12 cellular contexts compared by ENCODE assay signal in genomic region chr16:68233085-68233834, GRCh38. TPM values are rescaled to one million over a fixed set of nuclear protein-coding genes. Genes with fewer than 3 reads are reported as not detected.
DNase-seq lines count a peak whose midpoint lies in the region; ATAC-seq, FAIRE-seq and TF ChIP-seq lines count a peak whose summit lies in the region.
"Had no signal": no experiment of that assay in that cellular context is flagged by ENCODE, and none has a peak within 500 bp of the region (broad histone marks: within the 10 kb centered on the region; RNA-seq: fewer than 3 reads in every experiment).

No MANE protein-coding gene starts in this region.

- H3K4me3 Mint-ChIP-seq in activated CD4-positive, alpha-beta T cell treated with anti-CD3 and anti-CD28 coated beads, Interleukin-2, amount 10 ng/mL, durations not matched to agents 24 days and 14 days, result no peak overlapping the region
- H3K4me3 Mint-ChIP-seq: stimulated activated naive CD8-positive, alpha-beta T cell treated with anti-CD3 and anti-CD28 coated beads, Interleukin-15, Interleukin-2, amounts not matched to agents 100 ng/mL and 50 ng/mL, for 24 hours had no signal

- 82% methylated on average over 4 of the region's 5 CpGs for WGBS in K562 (ENCODE audit: insufficient coverage, low coverage, missing lambda C conversion rate)
- no CpG with 5 or more reads among the region's 5 CpGs for WGBS in mesendoderm (ENCODE audit: extremely low coverage, insufficient coverage, low lambda C conversion rate)
- WGBS in thymus, result 89% methylated on average over 5 of the region's 5 CpGs

- no peak overlapping the region for H2BK5ac ChIP-seq in mesendoderm (ENCODE audit: low read length)

- no peak for TF ChIP-seq RAD21 in K562 (CRISPR knock-in tag; conservative IDR thresholded peaks at IDR 0.05 in 1 of 2, IDR thresholded peaks at IDR 0.05 in 1 of 2)

- DNase-seq in activated CD4-positive, alpha-beta T cell treated with anti-CD3 and anti-CD28 coated beads, Interleukin-2, amount 10 ng/mL, durations not matched to agents 24 days and 14 days, result peak; percentile 59
- no peak for DNase-seq in activated CD4-positive, alpha-beta T cell treated with anti-CD3 and anti-CD28 coated beads, Interleukin-2, amount 50 U/mL, for 4 hours
- no peak for DNase-seq in K562 (ENCODE audit: extremely low read depth in 1 of 4, low spot score in 3 of 4)
- no peak for DNase-seq in mesendoderm
- DNase-seq in mucosa of descending colon, result no peak
- DNase-seq in stimulated activated CD4-positive, alpha-beta T cell treated with anti-CD3 and anti-CD28 coated beads, Interleukin-12 subunit alpha, Interleukin-12 subunit beta, amount 100 ng/mL, for 4 hours, result no peak
- DNase-seq: ACHN, NCI-H1694 treated with DMSO at 0.1 percent for 48 hours, T1000 had no signal

- H3K79me2 ChIP-seq in K562 (ENCODE audit: control insufficient read depth, insufficient read depth, low read length) (no peaks in the 10 kb centered on the region; the same call in 2 of the 3 replicates), mesendoderm (ENCODE audit: control insufficient read depth, insufficient read depth, low read length) (peaks cover 4% of the 10 kb centered on the region)

- in situ Hi-C loops in K562 (cut with MboI), result no loop called here

- no peak overlapping the region for H3K4me3 ChIP-seq in K562
- no peak overlapping the region for H3K4me3 ChIP-seq in mesendoderm (ENCODE audit: low read length)
- no peak overlapping the region for H3K4me3 ChIP-seq in thymus (ENCODE audit: low read length)
- H3K4me3 ChIP-seq in mucosa of descending colon, result no peak overlapping the region

- H3K9me3 ChIP-seq in K562 (replicated peaks; ENCODE audit: control insufficient read depth, insufficient read depth, low read depth, low read length) (peaks cover 5% of the 10 kb centered on the region), thymus (ENCODE audit: control insufficient read depth) (no peaks in the 10 kb centered on the region), mucosa of descending colon (no peaks in the 10 kb centered on the region)

- H3K18ac ChIP-seq in mesendoderm (ENCODE audit: low read length), result no peak overlapping the region

- H3K4me2 ChIP-seq in K562 (ENCODE audit: insufficient read depth, low read length) (no peak overlapping the region), mesendoderm (ENCODE audit: low read length) (no peak overlapping the region)

- BruUV-seq in K562 (replicated peaks; lab: Mats Ljungman, UMichigan), result no TSS peak

- H3K9ac ChIP-seq in K562 (ENCODE audit: insufficient read depth in 1 of 2, low read depth in 2 of 2, low read length in 2 of 2) (no peak overlapping the region), mesendoderm (ENCODE audit: low read length) (no peak overlapping the region)

- 0 out of 2 replicates have a peak, but pooled peaks have one; percentile 35 for TF ChIP-seq POLR2A in K562 (conservative IDR thresholded peaks at IDR 0.05)

- peaks cover 2% of the 10 kb centered on the region for H3K79me1 ChIP-seq in mesendoderm (ENCODE audit: low read length)

- no peaks in the 10 kb centered on the region for H3K9me1 ChIP-seq in K562 (ENCODE audit: control insufficient read depth, insufficient read depth, low read length)

- H3K56ac ChIP-seq in mesendoderm (ENCODE audit: low read length), result peak overlapping the region; percentile 18

- peaks cover 36% of the 10 kb centered on the region for H3K4me1 Mint-ChIP-seq in activated CD4-positive, alpha-beta T cell treated with anti-CD3 and anti-CD28 coated beads, Interleukin-2, amount 10 ng/mL, durations not matched to agents 24 days and 14 days

- TF ChIP-seq CTCF in K562 (IDR thresholded peaks at IDR 0.05 in 2 of 3, conservative IDR thresholded peaks at IDR 0.05 in 1 of 3; ENCODE audit: insufficient read depth in 2 of 3, low read depth in 1 of 3, low read length in 3 of 3) (no peak), mucosa of descending colon (IDR thresholded peaks at IDR 0.05) (no peak)

- H4K5ac ChIP-seq in mesendoderm (ENCODE audit: low read length), result no peak overlapping the region

- peak overlapping the region; percentile 14 for H3K27ac Mint-ChIP-seq in activated CD4-positive, alpha-beta T cell treated with anti-CD3 and anti-CD28 coated beads, Interleukin-2, amount 10 ng/mL, durations not matched to agents 24 days and 14 days

- H3K27me3 Mint-ChIP-seq in activated CD4-positive, alpha-beta T cell treated with anti-CD3 and anti-CD28 coated beads, Interleukin-2, amount 10 ng/mL, durations not matched to agents 24 days and 14 days, result peaks cover 2% of the 10 kb centered on the region
- H3K27me3 Mint-ChIP-seq: stimulated activated naive CD8-positive, alpha-beta T cell treated with anti-CD3 and anti-CD28 coated beads, Interleukin-15, Interleukin-2, amounts not matched to agents 100 ng/mL and 50 ng/mL, for 24 hours had no signal

- no peak overlapping the region for H3K23ac ChIP-seq in mesendoderm (ENCODE audit: low read length)

- no peak for TF ChIP-seq EP300 in K562 (IDR thresholded peaks at IDR 0.05; ENCODE audit: low read length)

- H4K8ac ChIP-seq in mesendoderm (ENCODE audit: low read depth, low read length), result no peak overlapping the region

- H3K27ac ChIP-seq in K562 (ENCODE audit: extremely low read depth, low read depth, low read length) (no peak overlapping the region), mesendoderm (ENCODE audit: low read depth, low read length) (no peak overlapping the region), thymus (ENCODE audit: low read depth) (peak overlapping the region; percentile 43)

- H3K4me1 ChIP-seq in K562 (replicated peaks in 1 of 2; ENCODE audit: control insufficient read depth in 2 of 2, insufficient read depth in 2 of 2, low read length in 2 of 2), result peaks cover 0 to 19% of the 10 kb centered on the region in 2 experiments; a peak in 1 of 5 replicates
- peaks cover 4% of the 10 kb centered on the region for H3K4me1 ChIP-seq in mesendoderm (ENCODE audit: control insufficient read depth, low read depth, low read length)
- peaks cover 54% of the 10 kb centered on the region for H3K4me1 ChIP-seq in thymus (ENCODE audit: control insufficient read depth, insufficient read depth, low read length)
- H3K4me1 ChIP-seq in mucosa of descending colon (ENCODE audit: low read depth), result peaks cover 15% of the 10 kb centered on the region

- H2BK120ac ChIP-seq in mesendoderm (ENCODE audit: low read depth, low read length), result no peak overlapping the region

- CTCF ChIA-PET in K562 (lab: Yijun Ruan, JAX; ENCODE audit: low intra/inter-chr PET ratio), result no interaction called here

- no peak overlapping the region for H2BK15ac ChIP-seq in mesendoderm (replicated peaks; ENCODE audit: low read depth)

- POLR2A ChIA-PET in K562 (lab: Yijun Ruan, JAX), result interaction anchor here (0.5 to 0.7 kb wide), 4 partner anchors 15 to 1061 kb away, joined by 3 to 4 read pairs (median 3); no protein-coding TSS in a partner anchor

- no peak overlapping the region for H3K4ac ChIP-seq in mesendoderm (ENCODE audit: low read depth, low read length)

- peaks cover 36% of the 10 kb centered on the region; the same call in 2 of the 3 replicates for H3K36me3 ChIP-seq in K562 (ENCODE audit: control insufficient read depth, insufficient read depth, low read length)
- no peaks in the 10 kb centered on the region for H3K36me3 ChIP-seq in mesendoderm (ENCODE audit: control insufficient read depth, insufficient read depth, low read length)
- peaks cover 28% of the 10 kb centered on the region for H3K36me3 ChIP-seq in thymus (ENCODE audit: control insufficient read depth, insufficient read depth)
- peaks cover 3% of the 10 kb centered on the region for H3K36me3 ChIP-seq in mucosa of descending colon (ENCODE audit: low read depth)

- intact Hi-C loops in activated CD4-positive, alpha-beta T cell treated with anti-CD3 and anti-CD28 coated beads, Interleukin-2, amount 10 ng/mL, durations not matched to agents 24 days and 14 days (cut with micrococcal nuclease), result no loop called here
- intact Hi-C loops in K562 (cut with micrococcal nuclease), result no loop called here
- intact Hi-C loops in mucosa of descending colon (cut with DNase I, micrococcal nuclease), result no loop called here

- ATAC-seq in K562 (no peak), mucosa of descending colon (no peak), GM18861 (IDR thresholded peaks at IDR 0.05; ENCODE audit: unreplicated experiment) (no peak)

- no peaks in the 10 kb centered on the region for H3K9me3 Mint-ChIP-seq in activated CD4-positive, alpha-beta T cell treated with anti-CD3 and anti-CD28 coated beads, Interleukin-2, amount 10 ng/mL, durations not matched to agents 24 days and 14 days
- H3K9me3 Mint-ChIP-seq: stimulated activated naive CD8-positive, alpha-beta T cell treated with anti-CD3 and anti-CD28 coated beads, Interleukin-15, Interleukin-2, amounts not matched to agents 100 ng/mL and 50 ng/mL, for 24 hours had no signal

- no peak overlapping the region for H2AK5ac ChIP-seq in mesendoderm (ENCODE audit: low read length)

- H3K27me3 ChIP-seq in K562 (ENCODE audit: control insufficient read depth in 2 of 2, insufficient read depth in 2 of 2, low read length in 2 of 2) (no peaks in the 10 kb centered on the region), mesendoderm (ENCODE audit: insufficient read depth, low read length, poor library complexity) (no peaks in the 10 kb centered on the region), thymus (ENCODE audit: control insufficient read depth, insufficient read depth) (no peaks in the 10 kb centered on the region)

- peak; percentile 23 for FAIRE-seq in K562 (lab: Jason Lieb, UNC)

- H4K20me1 ChIP-seq in K562 (replicated peaks; ENCODE audit: control insufficient read depth, insufficient read depth, low read length), result no peaks in the 10 kb centered on the region; the same call in 1 of the 2 replicates

- H2AFZ ChIP-seq in K562 (ENCODE audit: low read depth, low read length), result no peak overlapping the region

- H3K36me3 Mint-ChIP-seq in activated CD4-positive, alpha-beta T cell treated with anti-CD3 and anti-CD28 coated beads, Interleukin-2, amount 10 ng/mL, durations not matched to agents 24 days and 14 days (ENCODE audit: low read depth), result peaks cover 15% of the 10 kb centered on the region

RNA-seq across cellular contexts. Expression of gene ESRP2, which starts 2.7 kb away (rescaled TPM):
- 0.07 and 0.09 TPM in 2 replicates for total RNA-seq in activated CD4-positive, alpha-beta T cell treated with anti-CD3 and anti-CD28 coated beads, Interleukin-2, amount 10 ng/mL, durations not matched to agents 24 days and 14 days
- 0.39 TPM in 1 of 2 replicates, not detected in the other for total RNA-seq in K562 (2011; cell fraction: chromatin; rRNA removed; ENCODE audit: low replicate concordance)
- not detected in 2 replicates for total RNA-seq in K562 (2011; cell fraction: nucleolus; rRNA removed)
- total RNA-seq in K562 (2011; cell fraction: nucleoplasm; rRNA removed), result not detected in 2 replicates
- total RNA-seq in K562 (2014; rRNA removed) (0.05 TPM in 1 of 2 replicates, not detected in the other), K562 (2014; rRNA removed; fragmentation: Illumina TruSeq; extraction: Trizol) (not detected in 2 replicates), K562 (2015; rRNA removed; fragmentation: Illumina TruSeq; extraction: Trizol) (not detected in 2 replicates), K562 (2021) (0.07 and 0.36 TPM in 2 replicates), mucosa of descending colon (100 to 1,000 TPM in 1 of 3 donors, 10 to 100 TPM in 2; 46.6 to 125 (median 94.5) TPM)
- polyA plus RNA-seq in K562 (2011; rRNA removed) (0.09 TPM in 1 of 2 replicates, not detected in the other), K562 (2014; fragmentation: Illumina TruSeq; extraction: Trizol) (not detected in 2 replicates), K562 (2014; fragmentation: Nextera tagmentation; extraction: Ambion mirVana) (under 1 TPM in 1 of 2 experiments, not detected in 1; 0.15 TPM), K562 (2014; rRNA removed) (not detected in 2 replicates), thymus (10.7 TPM)
- not detected in 2 replicates for polyA plus RNA-seq in K562 (2011; cell fraction: cytosol; rRNA removed)
- polyA plus RNA-seq in K562 (2011; cell fraction: nucleus; rRNA removed), result 0.07 TPM in 1 of 2 replicates, not detected in the other
- polyA plus RNA-seq in K562 (2012), result 0.17 and 0.39 TPM in 2 replicates
- polyA minus RNA-seq in K562 (2011; rRNA and poly(A)+ RNA removed), result not detected in 2 replicates
- polyA minus RNA-seq in K562 (2011; cell fraction: cytosol; rRNA and poly(A)+ RNA removed), result 1.3 TPM in 1 of 2 replicates, not detected in the other
- polyA minus RNA-seq in K562 (2011; cell fraction: nucleus; rRNA and poly(A)+ RNA removed), result 0.27 TPM in 1 of 2 replicates, not detected in the other
- polyA plus RNA-seq in mesendoderm (2013, experiment 1 of 2), result 26.2 TPM
- 26.6 TPM for polyA plus RNA-seq in mesendoderm (2013, experiment 2 of 2)

RNA-seq across cellular contexts. Expression of gene PLA2G15, which starts 11.9 kb away (rescaled TPM):
- 7.2 and 8.4 TPM in 2 replicates for total RNA-seq in activated CD4-positive, alpha-beta T cell treated with anti-CD3 and anti-CD28 coated beads, Interleukin-2, amount 10 ng/mL, durations not matched to agents 24 days and 14 days
- total RNA-seq in K562 (2011; cell fraction: chromatin; rRNA removed; ENCODE audit: low replicate concordance), result 19.2 and 54.6 TPM in 2 replicates
- 35.1 and 45.2 TPM in 2 replicates for total RNA-seq in K562 (2011; cell fraction: nucleolus; rRNA removed)
- total RNA-seq in K562 (2011; cell fraction: nucleoplasm; rRNA removed), result 25.2 and 30.1 TPM in 2 replicates
- total RNA-seq in K562 (2014; rRNA removed), result 7.5 and 8.9 TPM in 2 replicates
- 3.1 and 4.6 TPM in 2 replicates for total RNA-seq in K562 (2014; rRNA removed; fragmentation: Illumina TruSeq; extraction: Trizol)
- 4.8 and 5.0 TPM in 2 replicates for total RNA-seq in K562 (2015; rRNA removed; fragmentation: Illumina TruSeq; extraction: Trizol)
- 8.6 and 9.1 TPM in 2 replicates for total RNA-seq in K562 (2021)
- polyA plus RNA-seq in K562 (2011; rRNA removed), result 7.6 and 11.8 TPM in 2 replicates
- polyA plus RNA-seq in K562 (2011; cell fraction: cytosol; rRNA removed), result 8.9 and 16.0 TPM in 2 replicates
- polyA plus RNA-seq in K562 (2011; cell fraction: nucleus; rRNA removed), result 11.9 and 20.4 TPM in 2 replicates
- 7.1 and 14.4 TPM in 2 replicates for polyA plus RNA-seq in K562 (2012)
- polyA plus RNA-seq in K562 (2014; fragmentation: Illumina TruSeq; extraction: Trizol), result 4.0 and 5.9 TPM in 2 replicates
- 1 to 10 TPM in 1 of 2 experiments, under 1 TPM in 1; 0.42 to 1.1 TPM for polyA plus RNA-seq in K562 (2014; fragmentation: Nextera tagmentation; extraction: Ambion mirVana)
- 6.1 and 6.6 TPM in 2 replicates for polyA plus RNA-seq in K562 (2014; rRNA removed)
- polyA minus RNA-seq in K562 (2011; rRNA and poly(A)+ RNA removed), result 7.5 and 7.6 TPM in 2 replicates
- polyA minus RNA-seq in K562 (2011; cell fraction: cytosol; rRNA and poly(A)+ RNA removed), result 7.8 and 9.6 TPM in 2 replicates
- polyA minus RNA-seq in K562 (2011; cell fraction: nucleus; rRNA and poly(A)+ RNA removed), result 6.3 and 6.7 TPM in 2 replicates
- 4.0 TPM for polyA plus RNA-seq in mesendoderm (2013, experiment 1 of 2)
- polyA plus RNA-seq in mesendoderm (2013, experiment 2 of 2), result 4.0 TPM
- polyA plus RNA-seq in thymus, result 13.1 TPM
- total RNA-seq in mucosa of descending colon, result 10 to 100 TPM; 13.2 to 14.2 (median 13.5) TPM

RNA-seq across cellular contexts. Expression of gene SLC7A6, which starts 31.1 kb away (rescaled TPM):
- 103 and 106 TPM in 2 replicates for total RNA-seq in activated CD4-positive, alpha-beta T cell treated with anti-CD3 and anti-CD28 coated beads, Interleukin-2, amount 10 ng/mL, durations not matched to agents 24 days and 14 days
- total RNA-seq in K562 (2011; cell fraction: chromatin; rRNA removed; ENCODE audit: low replicate concordance), result 281 and 367 TPM in 2 replicates
- 181 and 198 TPM in 2 replicates for total RNA-seq in K562 (2011; cell fraction: nucleolus; rRNA removed)
- total RNA-seq in K562 (2011; cell fraction: nucleoplasm; rRNA removed), result 210 and 290 TPM in 2 replicates
- total RNA-seq in K562 (2014; rRNA removed) (18.8 and 26.2 TPM in 2 replicates), K562 (2014; rRNA removed; fragmentation: Illumina TruSeq; extraction: Trizol) (29.8 and 33.6 TPM in 2 replicates), K562 (2015; rRNA removed; fragmentation: Illumina TruSeq; extraction: Trizol) (27.7 and 28.7 TPM in 2 replicates), K562 (2021) (58.0 and 59.8 TPM in 2 replicates), mucosa of descending colon (10 to 100 TPM; 35.0 to 41.4 (median 37.2) TPM)
- polyA plus RNA-seq in K562 (2011; rRNA removed) (55.7 and 60.1 TPM in 2 replicates), K562 (2014; fragmentation: Illumina TruSeq; extraction: Trizol) (51.9 and 53.3 TPM in 2 replicates), K562 (2014; fragmentation: Nextera tagmentation; extraction: Ambion mirVana) (10 to 100 TPM; 12.6 to 12.8 TPM), K562 (2014; rRNA removed) (38.6 and 44.6 TPM in 2 replicates), thymus (47.3 TPM)
- 63.4 and 107 TPM in 2 replicates for polyA plus RNA-seq in K562 (2011; cell fraction: cytosol; rRNA removed)
- 196 and 243 TPM in 2 replicates for polyA plus RNA-seq in K562 (2011; cell fraction: nucleus; rRNA removed)
- 24.5 and 25.3 TPM in 2 replicates for polyA plus RNA-seq in K562 (2012)
- 73.8 and 89.0 TPM in 2 replicates for polyA minus RNA-seq in K562 (2011; rRNA and poly(A)+ RNA removed)
- polyA minus RNA-seq in K562 (2011; cell fraction: cytosol; rRNA and poly(A)+ RNA removed), result 29.8 and 51.2 TPM in 2 replicates
- 43.2 and 62.4 TPM in 2 replicates for polyA minus RNA-seq in K562 (2011; cell fraction: nucleus; rRNA and poly(A)+ RNA removed)
- polyA plus RNA-seq in mesendoderm (2013, experiment 1 of 2), result 23.3 TPM
- 22.1 TPM for polyA plus RNA-seq in mesendoderm (2013, experiment 2 of 2)

Comparison
In these comparisons a context has a peak if more than half of its experiments do, and no peak if none do; other contexts are left out.
1. RNA of gene ESRP2, which starts 2.7 kb away (total RNA-seq): 46.6 to 125 TPM in mucosa of descending colon; 0.07 to 0.09 TPM in activated CD4-positive, alpha-beta T cell treated with anti-CD3 and anti-CD28 coated beads, Interleukin-2, amount 10 ng/mL, durations not matched to agents 24 days and 14 days and 0.05 to 0.39 TPM in K562; every median in the first group is over 10 times any median in the second.